Comparison of ENCODE assay signal across 16 cellular contexts in the genomic region with DNA sequence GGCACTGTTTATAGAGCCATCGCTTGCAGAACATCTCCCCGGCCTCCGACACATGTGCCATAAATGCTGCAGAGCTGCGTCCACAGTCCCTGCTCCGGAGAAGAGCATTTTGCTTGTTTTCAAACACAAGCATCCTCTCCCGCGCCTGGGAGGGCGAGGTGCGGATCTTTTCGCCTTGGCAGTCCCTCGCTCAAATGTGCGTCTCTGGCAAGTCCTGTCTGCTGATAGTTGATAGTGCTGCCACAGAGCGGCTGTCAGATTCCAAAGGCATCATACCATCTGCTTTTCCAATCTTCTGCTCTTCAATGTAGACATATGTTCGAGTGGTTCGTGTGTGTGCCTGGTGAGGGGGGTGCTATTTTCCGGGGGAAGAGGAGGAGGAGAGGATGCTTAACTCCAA.
DNase-seq lines count a peak whose midpoint lies in the region; TF ChIP-seq lines count a peak whose summit lies in the region.
"Had no signal": no experiment of that assay in that cellular context is flagged by ENCODE, and none has a peak within 500 bp of the region (broad histone marks: within the 10 kb centered on the region; RNA-seq: fewer than 3 reads in every experiment).

No MANE protein-coding gene starts in this region.

- H3K4me2 ChIP-seq in H9 (ENCODE audit: insufficient read depth, insufficient read length, low read length), result no peak overlapping the region
- H3K4me2 ChIP-seq: BLaER1 had no signal

- in situ Hi-C loops in G401 (cut with HindIII; ENCODE audit: low sequenced_read_pairs), result no loop called here

- no peaks in the 10 kb centered on the region for H4K20me1 ChIP-seq in H9 (ENCODE audit: control insufficient read depth, insufficient read depth, insufficient read length)
- H4K20me1 ChIP-seq: BLaER1 had no signal

- H3K14ac ChIP-seq in H9 (ENCODE audit: insufficient read depth, low read length), result no peak overlapping the region

- H2BK15ac ChIP-seq in H9 (ENCODE audit: low read depth, low read length), result no peak overlapping the region

- WGBS in H9 (ENCODE audit: extremely low coverage, insufficient read length, low lambda C conversion rate), result no CpG with 5 or more reads among the region's 16 CpGs

- H3K79me2 ChIP-seq in H9 (ENCODE audit: insufficient read depth, low read length), result no peaks in the 10 kb centered on the region

- H3T11ph ChIP-seq in H9 (ENCODE audit: low read length), result no peak overlapping the region

- H3K9me3 ChIP-seq in H9 (ENCODE audit: control insufficient read depth, low read depth, low read length), result no peaks in the 10 kb centered on the region
- H3K9me3 ChIP-seq: BLaER1, Peyer's patch had no signal

- no peaks in the 10 kb centered on the region for H3K27me3 ChIP-seq in H9 (ENCODE audit: insufficient read depth, low read length)
- H3K27me3 ChIP-seq: BLaER1, Peyer's patch had no signal

- H2BK120ac ChIP-seq in H9 (ENCODE audit: low read depth, low read length, poor library complexity, severe bottlenecking), result no peak overlapping the region

- H3K36me3 Mint-ChIP-seq in H9 (ENCODE audit: insufficient read depth in 1 of 3, low read depth in 3 of 3), result peaks cover 0 to 5% (median 2%) of the 10 kb centered on the region in 3 experiments; a peak in 2 of 7 replicates

- no peak overlapping the region for H3K9ac ChIP-seq in H9 (ENCODE audit: extremely low read depth, insufficient read length, low read length)
- H3K9ac ChIP-seq: BLaER1 had no signal

- H4K8ac ChIP-seq in H9 (replicated peaks; ENCODE audit: insufficient read length, low read depth, low read length), result no peak overlapping the region

- H3K27ac Mint-ChIP-seq in H9, result peak overlapping the region in 1 of 3 experiments; percentile 8; a peak in 2 of 7 replicates
- H3K27ac Mint-ChIP-seq: CD8-positive, alpha-beta memory T cell; T-helper 17 cell had no signal

- peaks cover 8% of the 10 kb centered on the region for H3K27me3 Mint-ChIP-seq in H9 (ENCODE audit: low read depth)
- H3K27me3 Mint-ChIP-seq: CD8-positive, alpha-beta memory T cell; T-helper 17 cell had no signal

- TF ChIP-seq CTCF in H9 (conservative IDR thresholded peaks at IDR 0.05), result no peak

- no peak overlapping the region for H3K18ac ChIP-seq in H9 (ENCODE audit: insufficient read length, low read depth, low read length)

- H2BK5ac ChIP-seq in H9 (ENCODE audit: insufficient read length, low read length), result no peak overlapping the region

- peaks cover 33 to 41% of the 10 kb centered on the region in 2 experiments for H3K4me1 Mint-ChIP-seq in H9

- H2AK5ac ChIP-seq in H9 (ENCODE audit: insufficient read length, low read length), result no peak overlapping the region

- no peak overlapping the region for H4K91ac ChIP-seq in H9 (ENCODE audit: insufficient read length, low read depth, low read length)

- H3K9me3 Mint-ChIP-seq in H9, result peaks cover 0 to 3% of the 10 kb centered on the region in 2 experiments; a peak in 1 of 5 replicates
- H3K9me3 Mint-ChIP-seq: CD8-positive, alpha-beta memory T cell had no signal

- H3K4ac ChIP-seq in H9 (ENCODE audit: low read depth, low read length), result no peak overlapping the region

- no peak overlapping the region for H2BK20ac ChIP-seq in H9 (ENCODE audit: low read depth, low read length, poor library complexity, severe bottlenecking)

- H3K4me3 Mint-ChIP-seq in H9, result no peak overlapping the region
- H3K4me3 Mint-ChIP-seq: CD8-positive, alpha-beta memory T cell; T-helper 17 cell had no signal

- H3K4me1 ChIP-seq in H9 (ENCODE audit: insufficient read depth, low read length), result peaks cover 2% of the 10 kb centered on the region; the same call in 1 of the 2 replicates
- H3K4me1 ChIP-seq: Peyer's patch had no signal

- intact Hi-C loops in posterior vena cava (cut with DNase I), result no loop called here

- DNase-seq in DMS 273 (lab: John Stamatoyannopoulos, UW; ENCODE audit: unreplicated experiment) (peak; percentile 45), DMS 273 treated with DMSO at 0.1 percent for 48 hours (lab: John Stamatoyannopoulos, UW) (no peak), G401 (ENCODE audit: low spot score) (peak; percentile 96), NCI-H524 treated with DMSO at 0.1 percent for 48 hours (lab: John Stamatoyannopoulos, UW) (peak; percentile 86), inferior parietal cortex (ENCODE audit: extremely low spot score) (peak; percentile 29), OCI-M1 (lab: John Stamatoyannopoulos, UW) (no peak), H9 (no peak), posterior vena cava (ENCODE audit: low spot score) (no peak)
- DNase-seq: CD8-positive, alpha-beta memory T cell; Karpas-422; MM.1S; Peyer's patch; SHP77 treated with DMSO at 0.1 percent for 48 hours; T-helper 17 cell had no signal

- H3K27ac ChIP-seq in H9 (ENCODE audit: insufficient read length, low read depth, low read length), result no peak overlapping the region
- H3K27ac ChIP-seq: 22Rv1, BLaER1, Peyer's patch had no signal

- H3K79me1 ChIP-seq in H9 (ENCODE audit: insufficient read depth, low read depth, low read length, poor library complexity, severe bottlenecking), result no peaks in the 10 kb centered on the region

- no peak overlapping the region for H2AFZ ChIP-seq in H9 (ENCODE audit: low read length)

- no peak overlapping the region for H4K5ac ChIP-seq in H9 (ENCODE audit: insufficient read length, low read depth, low read length)

- H3K23ac ChIP-seq in H9 (ENCODE audit: insufficient read length, low read depth, low read length), result no peak overlapping the region

- no peaks in the 10 kb centered on the region for H3K23me2 ChIP-seq in H9 (ENCODE audit: insufficient read length, low read depth, low read length, poor library complexity, severe bottlenecking)

- H2BK12ac ChIP-seq in H9 (ENCODE audit: insufficient read length, low read depth, low read length), result no peak overlapping the region

- no peak overlapping the region for H3K56ac ChIP-seq in H9 (ENCODE audit: insufficient read length, low read depth, low read length)

Comparison
In these comparisons a context has a peak if more than half of its experiments do, and no peak if none do; other contexts are left out.
1. DNase-seq: peak in DMS 273 (single experiment), G401 (single experiment), NCI-H524 treated with DMSO at 0.1 percent for 48 hours (single experiment) and inferior parietal cortex (single experiment); none in DMS 273 treated with DMSO at 0.1 percent for 48 hours (single experiment), OCI-M1 (single experiment), H9 (single experiment) and posterior vena cava (single experiment).